8 cellular contexts compared by ENCODE assay signal in the genomic region with DNA sequence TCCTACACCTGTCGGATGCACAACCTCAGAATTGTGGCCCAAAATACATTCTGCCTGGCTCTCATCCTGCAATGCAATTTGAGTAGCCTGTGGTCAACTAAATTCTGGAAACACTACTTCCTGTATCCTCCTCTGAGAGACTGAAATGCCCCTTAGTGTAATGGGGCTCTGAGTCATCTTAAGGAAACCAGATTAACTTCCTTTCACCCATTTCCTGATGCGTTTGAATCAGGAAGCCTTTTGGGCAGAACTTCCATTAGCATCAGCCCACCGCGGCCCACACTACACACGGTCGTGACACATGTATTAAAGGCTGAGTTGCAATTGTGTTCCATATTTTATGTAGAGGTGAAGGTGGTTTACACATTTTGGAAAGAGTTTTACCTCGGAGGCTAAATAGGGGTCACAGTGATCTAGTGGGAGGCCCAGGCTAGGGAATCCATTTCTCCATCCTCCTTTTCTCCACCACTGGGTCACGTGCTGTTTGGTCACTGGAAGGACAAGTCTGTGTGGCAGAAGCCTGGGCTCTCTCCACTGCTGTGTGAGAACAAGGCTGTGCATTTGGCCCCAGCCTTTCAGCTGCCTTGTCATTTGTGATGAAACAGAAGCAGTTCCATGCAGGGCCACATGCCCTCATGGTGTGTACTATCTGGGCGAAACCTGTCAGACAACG. TPM values are rescaled to one million over a fixed set of nuclear protein-coding genes. Genes with fewer than 3 reads are reported as not detected.
A peak's percentile ranks its signal among the peaks of the same experiment; 100 is the strongest.
DNase-seq lines count a peak whose midpoint lies in the region; ATAC-seq and TF ChIP-seq lines count a peak whose summit lies in the region.

No MANE protein-coding gene starts in this region.

- ATAC-seq in foreskin keratinocyte, result peak; percentile 3
- ATAC-seq in GM21723 (IDR thresholded peaks at IDR 0.05; ENCODE audit: unreplicated experiment), result no peak
- no peak for ATAC-seq in HG02870 (IDR thresholded peaks at IDR 0.05; ENCODE audit: unreplicated experiment)

- peaks cover 59% of the 10 kb centered on the region for H3K4me1 ChIP-seq in foreskin keratinocyte

- DNase-seq in AG20443 (ENCODE audit: low spot score) (peak; percentile 38), HFF-Myc (ENCODE audit: extremely low read depth, low read depth) (peak; percentile 75), SKM-1 (lab: John Stamatoyannopoulos, UW; ENCODE audit: unreplicated experiment) (peak; percentile 74), foreskin keratinocyte (peak in 1 of 2 donors; percentile 78), RPMI8226 (no peak), Ammon's horn (ENCODE audit: low spot score) (no peak)

- no peak overlapping the region for H3K4me3 ChIP-seq in HFF-Myc (replicated peaks; ENCODE audit: low read depth, low read length)

- H3K27me3 ChIP-seq in foreskin keratinocyte, result no peaks in the 10 kb centered on the region

- H3K27ac ChIP-seq in foreskin keratinocyte, result peak overlapping the region; percentile 81

- no peak for TF ChIP-seq CTCF in HFF-Myc (IDR thresholded peaks at IDR 0.05; ENCODE audit: low read depth, low read length, missing control alignments)
- no peak for TF ChIP-seq CTCF in foreskin keratinocyte (conservative IDR thresholded peaks at IDR 0.05)

RNA-seq across cellular contexts. Expression of gene DAP, which starts 55.9 kb away (rescaled TPM):
- total RNA-seq in foreskin keratinocyte, result 83.5 and 93.9 TPM in 2 replicates
- 106 and 112 TPM in 2 replicates for polyA plus RNA-seq in foreskin keratinocyte

Comparison
In these comparisons a context has a peak if more than half of its experiments do, and no peak if none do; other contexts are left out.
1. DNase-seq: peak in AG20443 (single experiment), HFF-Myc (single experiment) and SKM-1 (single experiment); none in RPMI8226 (single experiment) and Ammon's horn (single experiment).